24 cellular contexts compared by ENCODE assay signal in the genomic region with DNA sequence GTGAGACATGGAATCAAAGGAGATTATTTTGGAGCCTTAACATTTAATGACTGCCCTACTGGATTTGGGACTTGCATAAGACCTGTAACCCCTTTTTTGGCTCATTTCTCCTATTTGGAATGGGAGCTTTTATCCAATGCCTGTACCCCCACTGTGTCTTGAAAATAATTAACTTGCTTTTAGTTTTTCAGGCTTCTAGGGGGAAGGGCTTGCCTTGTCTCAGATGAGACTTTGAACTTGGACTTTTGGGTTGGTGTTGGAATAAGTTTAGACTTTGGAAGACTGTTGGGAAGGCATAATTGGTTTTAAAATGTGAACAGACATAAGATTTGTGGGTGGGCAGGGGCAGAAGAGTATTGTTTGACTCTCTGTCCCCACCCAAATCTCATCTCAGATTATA.
"Had no signal": no experiment of that assay in that cellular context is flagged by ENCODE, and none has a peak within 500 bp of the region (broad histone marks: within the 10 kb centered on the region; RNA-seq: fewer than 3 reads in every experiment).

No MANE protein-coding gene starts in this region.

- H3K79me2 ChIP-seq: hepatocyte had no signal

- FAIRE-seq: islet of Langerhans, keratinocyte, kidney had no signal

- H3K4me2 ChIP-seq: hepatocyte had no signal

- H2AFZ ChIP-seq: hepatocyte had no signal

- H3K27ac ChIP-seq: heart right ventricle, hepatocyte, left lung, left ventricle myocardium inferior, lower lobe of right lung had no signal

- H3K27me3 ChIP-seq: heart right ventricle, hepatocyte, left lung had no signal

- DNase-seq: heart right ventricle; hippocampal formation; hypothalamus; immature natural killer cell; islet precursor cell; kidney; kidney glomerular epithelial cell; left cardiac atrium; left colon; left lung; left ventricle myocardium inferior; left ventricle myocardium superior; lower lobe of right lung; mammary epithelial cell; mesenchymal stem cell; mesendoderm; midbrain; mucosa of descending colon; naive B cell; naive thymus-derived CD4-positive, alpha-beta T cell had no signal

- ATAC-seq: heart right ventricle; left cardiac atrium; left colon; left lung; left ventricle myocardium superior; lower lobe of right lung; mucosa of descending colon; naive thymus-derived CD4-positive, alpha-beta T cell had no signal

- H3K36me3 ChIP-seq: heart right ventricle, left lung, left ventricle myocardium inferior, lower lobe of right lung had no signal

- H3K4me1 ChIP-seq: heart right ventricle, left lung, left ventricle myocardium inferior, lower lobe of right lung had no signal

- H3K4me3 ChIP-seq: heart right ventricle, hepatocyte, left lung, left ventricle myocardium inferior, lower lobe of right lung, lung, mucosa of descending colon had no signal

- H3K9me3 ChIP-seq: heart right ventricle, left ventricle myocardium inferior, lower lobe of right lung, mucosa of descending colon had no signal
